Comparison of ENCODE assay signal across 1 cellular context in the genomic region with DNA sequence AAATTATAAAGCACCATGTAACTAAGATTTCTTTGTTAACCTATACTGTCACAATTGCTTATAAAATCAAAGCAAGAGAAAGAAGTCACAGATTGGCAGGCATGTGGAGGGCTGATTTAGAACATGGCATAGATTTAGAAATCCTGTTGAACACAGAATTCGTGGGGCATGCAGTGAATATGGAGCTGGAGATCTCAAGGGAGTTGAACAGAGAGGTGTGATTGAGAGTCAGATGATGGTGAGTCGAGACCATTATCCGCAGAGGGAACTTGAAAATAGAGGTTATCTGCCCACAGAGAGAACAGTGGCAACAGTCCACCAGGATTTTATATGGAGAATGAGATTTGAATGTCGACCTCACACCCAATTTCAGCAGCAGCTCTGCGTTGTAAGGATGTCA.
TF ChIP-seq lines count a peak whose summit lies in the region.

No MANE protein-coding gene starts in this region.

TF ChIP-seq in WTC11, 78 proteins besides CTCF, POLR2A, EP300 and RAD21 (continued from another document):
- TF ChIP-seq, protein P1, sequence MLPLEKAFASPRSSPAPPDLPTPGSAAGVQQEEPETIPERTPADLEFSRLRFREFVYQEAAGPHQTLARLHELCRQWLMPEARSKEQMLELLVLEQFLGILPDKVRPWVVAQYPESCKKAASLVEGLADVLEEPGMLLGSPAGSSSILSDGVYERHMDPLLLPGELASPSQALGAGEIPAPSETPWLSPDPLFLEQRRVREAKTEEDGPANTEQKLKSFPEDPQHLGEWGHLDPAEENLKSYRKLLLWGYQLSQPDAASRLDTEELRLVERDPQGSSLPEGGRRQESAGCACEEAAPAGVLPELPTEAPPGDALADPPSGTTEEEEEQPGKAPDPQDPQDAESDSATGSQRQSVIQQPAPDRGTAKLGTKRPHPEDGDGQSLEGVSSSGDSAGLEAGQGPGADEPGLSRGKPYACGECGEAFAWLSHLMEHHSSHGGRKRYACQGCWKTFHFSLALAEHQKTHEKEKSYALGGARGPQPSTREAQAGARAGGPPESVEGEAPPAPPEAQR (CRISPR knock-in tag; IDR thresholded peaks at IDR 0.05): no peak
- no peak for TF ChIP-seq OVOL2 (CRISPR knock-in tag; IDR thresholded peaks at IDR 0.05; ENCODE audit: borderline replicate concordance)
